ENCODE assay signal across 1 cellular context in the genomic region with DNA sequence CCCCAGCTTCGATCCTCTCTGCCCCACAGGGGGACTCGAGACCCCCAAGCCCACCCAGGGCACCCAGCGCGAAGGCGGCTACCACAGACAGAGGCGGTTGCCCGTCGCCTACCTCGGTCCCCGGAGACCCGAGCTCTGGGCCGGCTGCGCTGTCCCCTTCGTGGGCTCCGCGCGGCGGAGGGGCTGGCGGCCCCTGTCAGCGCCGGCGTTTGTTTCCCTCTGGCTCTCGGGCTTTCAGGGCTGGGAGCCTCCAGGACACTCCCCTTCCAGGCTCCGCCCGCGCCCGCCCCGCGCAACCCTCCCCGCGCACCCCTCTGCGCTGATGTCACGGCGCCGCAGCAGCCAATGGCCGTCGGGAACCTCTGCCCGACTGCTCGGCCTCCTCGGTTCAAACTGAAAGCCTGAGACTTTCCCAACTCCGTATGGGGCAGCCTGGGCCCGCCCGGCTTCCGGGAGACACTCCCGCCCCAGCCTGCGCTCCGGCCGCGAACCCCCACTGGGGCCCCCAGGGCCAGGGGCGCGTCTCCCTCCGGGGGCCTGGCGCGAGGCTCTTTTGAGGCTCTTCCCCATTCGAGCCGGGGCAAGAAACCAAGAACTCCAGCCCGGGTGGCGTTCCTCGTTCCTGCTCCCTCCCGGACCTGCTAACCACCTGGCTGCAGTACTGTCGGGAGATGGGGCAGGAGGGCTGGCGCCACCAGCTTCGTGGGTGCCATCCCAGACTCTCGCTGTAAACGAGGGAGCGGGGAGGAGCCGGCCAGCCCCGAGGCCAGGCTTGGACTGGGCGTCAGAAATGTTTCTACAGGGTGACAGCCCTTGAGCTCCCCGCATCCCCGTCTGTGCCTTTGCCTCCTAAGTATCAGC.
TF ChIP-seq lines count a peak whose summit lies in the region.

A gene with protein sequence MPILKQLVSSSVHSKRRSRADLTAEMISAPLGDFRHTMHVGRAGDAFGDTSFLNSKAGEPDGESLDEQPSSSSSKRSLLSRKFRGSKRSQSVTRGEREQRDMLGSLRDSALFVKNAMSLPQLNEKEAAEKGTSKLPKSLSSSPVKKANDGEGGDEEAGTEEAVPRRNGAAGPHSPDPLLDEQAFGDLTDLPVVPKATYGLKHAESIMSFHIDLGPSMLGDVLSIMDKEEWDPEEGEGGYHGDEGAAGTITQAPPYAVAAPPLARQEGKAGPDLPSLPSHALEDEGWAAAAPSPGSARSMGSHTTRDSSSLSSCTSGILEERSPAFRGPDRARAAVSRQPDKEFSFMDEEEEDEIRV (minus strand): TSS at position 221 of the 861 bp plus-strand sequence. CDS start 25,501 bp downstream, outside the sequence.

TF ChIP-seq in K562, 482 proteins besides CTCF, POLR2A, EP300 and RAD21 (continued from another document):
- TF ChIP-seq, protein P1, sequence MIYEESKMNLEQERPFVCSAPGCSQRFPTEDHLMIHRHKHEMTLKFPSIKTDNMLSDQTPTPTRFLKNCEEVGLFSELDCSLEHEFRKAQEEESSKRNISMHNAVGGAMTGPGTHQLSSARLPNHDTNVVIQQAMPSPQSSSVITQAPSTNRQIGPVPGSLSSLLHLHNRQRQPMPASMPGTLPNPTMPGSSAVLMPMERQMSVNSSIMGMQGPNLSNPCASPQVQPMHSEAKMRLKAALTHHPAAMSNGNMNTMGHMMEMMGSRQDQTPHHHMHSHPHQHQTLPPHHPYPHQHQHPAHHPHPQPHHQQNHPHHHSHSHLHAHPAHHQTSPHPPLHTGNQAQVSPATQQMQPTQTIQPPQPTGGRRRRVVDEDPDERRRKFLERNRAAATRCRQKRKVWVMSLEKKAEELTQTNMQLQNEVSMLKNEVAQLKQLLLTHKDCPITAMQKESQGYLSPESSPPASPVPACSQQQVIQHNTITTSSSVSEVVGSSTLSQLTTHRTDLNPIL (CRISPR knock-in tag; IDR thresholded peaks at IDR 0.05): no peak
- TF ChIP-seq ZNF717 (CRISPR knock-in tag; IDR thresholded peaks at IDR 0.05) (no peak), ATF7 (IDR thresholded peaks at IDR 0.05) (peak; percentile 86), GABPA (tag; conservative IDR thresholded peaks at IDR 0.05; ENCODE audit: low read depth) (peak; percentile 47; the same call in 1 of the 2 replicates), SAP30 (IDR thresholded peaks at IDR 0.05; ENCODE audit: borderline replicate concordance, insufficient read depth, low read depth, low read length, poor library complexity, severe bottlenecking) (peak; percentile 55), RBFOX2 (IDR thresholded peaks at IDR 0.05; ENCODE audit: low read depth, low read length) (peak; percentile 87), CTBP1 (IDR thresholded peaks at IDR 0.05; ENCODE audit: borderline replicate concordance) (peak; percentile 41; the same call in 1 of the 2 replicates), PML (IDR thresholded peaks at IDR 0.05; ENCODE audit: low read length) (no peak; the same call in 1 of the 2 replicates), HDAC6 (IDR thresholded peaks at IDR 0.05; ENCODE audit: low read depth, low read length) (no peak)
- TF ChIP-seq, protein P2, sequence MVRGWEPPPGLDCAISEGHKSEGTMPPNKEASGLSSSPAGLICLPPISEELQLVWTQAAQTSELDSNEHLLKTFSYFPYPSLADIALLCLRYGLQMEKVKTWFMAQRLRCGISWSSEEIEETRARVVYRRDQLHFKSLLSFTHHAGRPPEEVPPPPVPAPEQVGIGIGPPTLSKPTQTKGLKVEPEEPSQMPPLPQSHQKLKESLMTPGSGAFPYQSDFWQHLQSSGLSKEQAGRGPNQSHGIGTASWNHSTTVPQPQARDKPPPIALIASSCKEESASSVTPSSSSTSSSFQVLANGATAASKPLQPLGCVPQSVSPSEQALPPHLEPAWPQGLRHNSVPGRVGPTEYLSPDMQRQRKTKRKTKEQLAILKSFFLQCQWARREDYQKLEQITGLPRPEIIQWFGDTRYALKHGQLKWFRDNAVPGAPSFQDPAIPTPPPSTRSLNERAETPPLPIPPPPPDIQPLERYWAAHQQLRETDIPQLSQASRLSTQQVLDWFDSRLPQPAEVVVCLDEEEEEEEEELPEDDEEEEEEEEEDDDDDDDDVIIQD (CRISPR knock-in tag; IDR thresholded peaks at IDR 0.05): no peak
- TF ChIP-seq, protein P3, sequence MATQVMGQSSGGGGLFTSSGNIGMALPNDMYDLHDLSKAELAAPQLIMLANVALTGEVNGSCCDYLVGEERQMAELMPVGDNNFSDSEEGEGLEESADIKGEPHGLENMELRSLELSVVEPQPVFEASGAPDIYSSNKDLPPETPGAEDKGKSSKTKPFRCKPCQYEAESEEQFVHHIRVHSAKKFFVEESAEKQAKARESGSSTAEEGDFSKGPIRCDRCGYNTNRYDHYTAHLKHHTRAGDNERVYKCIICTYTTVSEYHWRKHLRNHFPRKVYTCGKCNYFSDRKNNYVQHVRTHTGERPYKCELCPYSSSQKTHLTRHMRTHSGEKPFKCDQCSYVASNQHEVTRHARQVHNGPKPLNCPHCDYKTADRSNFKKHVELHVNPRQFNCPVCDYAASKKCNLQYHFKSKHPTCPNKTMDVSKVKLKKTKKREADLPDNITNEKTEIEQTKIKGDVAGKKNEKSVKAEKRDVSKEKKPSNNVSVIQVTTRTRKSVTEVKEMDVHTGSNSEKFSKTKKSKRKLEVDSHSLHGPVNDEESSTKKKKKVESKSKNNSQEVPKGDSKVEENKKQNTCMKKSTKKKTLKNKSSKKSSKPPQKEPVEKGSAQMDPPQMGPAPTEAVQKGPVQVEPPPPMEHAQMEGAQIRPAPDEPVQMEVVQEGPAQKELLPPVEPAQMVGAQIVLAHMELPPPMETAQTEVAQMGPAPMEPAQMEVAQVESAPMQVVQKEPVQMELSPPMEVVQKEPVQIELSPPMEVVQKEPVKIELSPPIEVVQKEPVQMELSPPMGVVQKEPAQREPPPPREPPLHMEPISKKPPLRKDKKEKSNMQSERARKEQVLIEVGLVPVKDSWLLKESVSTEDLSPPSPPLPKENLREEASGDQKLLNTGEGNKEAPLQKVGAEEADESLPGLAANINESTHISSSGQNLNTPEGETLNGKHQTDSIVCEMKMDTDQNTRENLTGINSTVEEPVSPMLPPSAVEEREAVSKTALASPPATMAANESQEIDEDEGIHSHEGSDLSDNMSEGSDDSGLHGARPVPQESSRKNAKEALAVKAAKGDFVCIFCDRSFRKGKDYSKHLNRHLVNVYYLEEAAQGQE (CRISPR knock-in tag; IDR thresholded peaks at IDR 0.05; ENCODE audit: low read depth): peak; percentile 55; the same call in 1 of the 2 replicates
TF ChIP-seq in K562: peak in this region for 74.
